ENCODE assay signal across 17 cellular contexts in genomic region chr10:35463105-35463867, GRCh38.
DNase-seq lines count a peak whose midpoint lies in the region; ATAC-seq and TF ChIP-seq lines count a peak whose summit lies in the region.
"Had no signal": no experiment of that assay in that cellular context is flagged by ENCODE, and none has a peak within 500 bp of the region (broad histone marks: within the 10 kb centered on the region; RNA-seq: fewer than 3 reads in every experiment).

No MANE protein-coding gene starts in this region.

- H3K27me3 Mint-ChIP-seq in CD4-positive, alpha-beta memory T cell, result no peaks in the 10 kb centered on the region
- no peaks in the 10 kb centered on the region for H3K27me3 Mint-ChIP-seq in GM23338 (ENCODE audit: insufficient read depth, low read depth, poor library complexity)
- H3K27me3 Mint-ChIP-seq in central memory CD8-positive, alpha-beta T cell, result no peaks in the 10 kb centered on the region
- no peaks in the 10 kb centered on the region for H3K27me3 Mint-ChIP-seq in naive thymus-derived CD4-positive, alpha-beta T cell
- H3K27me3 Mint-ChIP-seq: naive B cell had no signal

- H3K4me1 ChIP-seq in CD4-positive, alpha-beta memory T cell (ENCODE audit: insufficient read depth, low read length), result peaks cover 89% of the 10 kb centered on the region
- H3K4me1 ChIP-seq in GM23338 (ENCODE audit: insufficient read depth), result peaks cover 69% of the 10 kb centered on the region
- H3K4me1 ChIP-seq in naive thymus-derived CD4-positive, alpha-beta T cell (ENCODE audit: control insufficient read depth in 2 of 2, insufficient read depth in 2 of 2, low read length in 2 of 2), result peaks cover 16 to 92% of the 10 kb centered on the region in 2 donors
- H3K4me1 ChIP-seq: Caco-2 had no signal

- no peak for TF ChIP-seq CTCF in GM23338 (conservative IDR thresholded peaks at IDR 0.05; ENCODE audit: low read depth in 2 of 2)

- peak overlapping the region in 6 of 8 donors; percentile 9 to 67 (median 40) for H3K4me3 Mint-ChIP-seq in CD4-positive, alpha-beta memory T cell
- no peak overlapping the region for H3K4me3 Mint-ChIP-seq in GM23338
- H3K4me3 Mint-ChIP-seq in central memory CD8-positive, alpha-beta T cell, result no peak overlapping the region
- H3K4me3 Mint-ChIP-seq in naive thymus-derived CD4-positive, alpha-beta T cell, result peak overlapping the region in 7 of 10 donors; percentile 21 to 69 (median 58)
- H3K4me3 Mint-ChIP-seq: naive B cell had no signal

- no peaks in the 10 kb centered on the region for H3K36me3 ChIP-seq in CD4-positive, alpha-beta memory T cell (ENCODE audit: insufficient read depth, low read length)
- H3K36me3 ChIP-seq in GM23338 (ENCODE audit: insufficient read depth), result no peaks in the 10 kb centered on the region
- H3K36me3 ChIP-seq in naive thymus-derived CD4-positive, alpha-beta T cell (ENCODE audit: control insufficient read depth in 2 of 3, insufficient read depth in 3 of 3, low read length in 3 of 3), result no peaks in the 10 kb centered on the region
- H3K36me3 ChIP-seq: MG63, tibial artery had no signal

- no peak for ATAC-seq in GM23338
- ATAC-seq in central memory CD8-positive, alpha-beta T cell (replicated peaks; ENCODE audit: extremely low read depth, poor library complexity, severe bottlenecking), result peak; percentile 19
- peak; percentile 38 for ATAC-seq in naive thymus-derived CD4-positive, alpha-beta T cell
- no peak for ATAC-seq in HG03175 (IDR thresholded peaks at IDR 0.05; ENCODE audit: unreplicated experiment)

- 0 out of 2 replicates have a peak, but pooled peaks cover under 1% of the 10 kb centered on the region for H4K20me1 ChIP-seq in GM23338 (replicated peaks; ENCODE audit: insufficient read depth)

- no peaks in the 10 kb centered on the region for H3F3A ChIP-seq in GM23338 (replicated peaks; ENCODE audit: low read depth)

- H3K4me1 Mint-ChIP-seq in CD4-positive, alpha-beta memory T cell, result peaks cover 11 to 57% (median 28%) of the 10 kb centered on the region in 4 donors
- H3K4me1 Mint-ChIP-seq in GM23338, result peaks cover 39% of the 10 kb centered on the region
- H3K4me1 Mint-ChIP-seq in central memory CD8-positive, alpha-beta T cell, result no peaks in the 10 kb centered on the region
- peaks cover 0 to 51% (median 14%) of the 10 kb centered on the region in 7 donors for H3K4me1 Mint-ChIP-seq in naive thymus-derived CD4-positive, alpha-beta T cell

- intact Hi-C loops in CD4-positive, alpha-beta memory T cell (cut with micrococcal nuclease), result no loop called here
- intact Hi-C loops in naive thymus-derived CD4-positive, alpha-beta T cell (cut with micrococcal nuclease), result loop anchor here in 1 of 2 donors (2.0 kb wide), 1 partner anchor 48 kb away; no protein-coding TSS in a partner anchor

- no peaks in the 10 kb centered on the region for H3K27me3 ChIP-seq in CD4-positive, alpha-beta memory T cell (ENCODE audit: insufficient read depth, low read length)
- no peaks in the 10 kb centered on the region for H3K27me3 ChIP-seq in GM23338 (ENCODE audit: insufficient read depth)
- no peaks in the 10 kb centered on the region for H3K27me3 ChIP-seq in naive thymus-derived CD4-positive, alpha-beta T cell (ENCODE audit: control insufficient read depth in 2 of 2, insufficient read depth in 2 of 2, low read length in 2 of 2)
- H3K27me3 ChIP-seq: MG63, tibial artery had no signal

- peak overlapping the region in 4 of 7 donors; percentile 32 to 84 (median 56) for H3K27ac Mint-ChIP-seq in CD4-positive, alpha-beta memory T cell
- H3K27ac Mint-ChIP-seq in GM23338, result no peak overlapping the region
- no peak overlapping the region for H3K27ac Mint-ChIP-seq in central memory CD8-positive, alpha-beta T cell (ENCODE audit: low read depth)
- H3K27ac Mint-ChIP-seq in naive thymus-derived CD4-positive, alpha-beta T cell, result peak overlapping the region in 5 of 9 donors; percentile 38 to 90 (median 72)

- peaks cover 87% of the 10 kb centered on the region for H3K79me2 ChIP-seq in GM23338 (replicated peaks; ENCODE audit: insufficient read depth)

- H2AFZ ChIP-seq in GM23338, result no peak overlapping the region

- H3K4me2 ChIP-seq in GM23338, result 0 out of 2 replicates have a peak overlapping the region, but pooled peaks have one; percentile 63

- peaks cover 5% of the 10 kb centered on the region for H3K9me2 ChIP-seq in GM23338 (ENCODE audit: insufficient read depth)

- no peak overlapping the region for H3K27ac ChIP-seq in CD4-positive, alpha-beta memory T cell (ENCODE audit: low read depth, low read length)
- H3K27ac ChIP-seq in GM23338 (ENCODE audit: low read depth), result no peak overlapping the region
- peak overlapping the region; percentile 32 for H3K27ac ChIP-seq in naive thymus-derived CD4-positive, alpha-beta T cell (ENCODE audit: low read depth, low read length)
- H3K27ac ChIP-seq: tibial artery had no signal

- no peaks in the 10 kb centered on the region for H3K9me3 Mint-ChIP-seq in CD4-positive, alpha-beta memory T cell
- no peaks in the 10 kb centered on the region for H3K9me3 Mint-ChIP-seq in GM23338
- H3K9me3 Mint-ChIP-seq in central memory CD8-positive, alpha-beta T cell, result no peaks in the 10 kb centered on the region
- no peaks in the 10 kb centered on the region for H3K9me3 Mint-ChIP-seq in naive thymus-derived CD4-positive, alpha-beta T cell
- H3K9me3 Mint-ChIP-seq: naive B cell had no signal

- H3K36me3 Mint-ChIP-seq in CD4-positive, alpha-beta memory T cell, result no peaks in the 10 kb centered on the region
- H3K36me3 Mint-ChIP-seq in GM23338 (ENCODE audit: low read depth), result no peaks in the 10 kb centered on the region
- H3K36me3 Mint-ChIP-seq in central memory CD8-positive, alpha-beta T cell (ENCODE audit: insufficient read depth), result no peaks in the 10 kb centered on the region
- peaks cover 0 to 6% (median 0%) of the 10 kb centered on the region in 5 donors for H3K36me3 Mint-ChIP-seq in naive thymus-derived CD4-positive, alpha-beta T cell
- H3K36me3 Mint-ChIP-seq: naive B cell had no signal

- H3K9me3 ChIP-seq in CD4-positive, alpha-beta memory T cell (ENCODE audit: control insufficient read depth in 1 of 2, low read length in 2 of 2), result no peaks in the 10 kb centered on the region
- no peaks in the 10 kb centered on the region for H3K9me3 ChIP-seq in naive thymus-derived CD4-positive, alpha-beta T cell (ENCODE audit: control insufficient read depth in 2 of 3, low read length in 3 of 3)
- H3K9me3 ChIP-seq: Caco-2, MG63, tibial artery had no signal

- POLR2A ChIA-PET in CD4-positive, alpha-beta memory T cell (lab: Charles Lee; ENCODE audit: partially characterized antibody), result interaction anchor here (1.0 kb wide), 1 partner anchor 21 kb away, joined by 4 read pairs; no protein-coding TSS in a partner anchor
- POLR2A ChIA-PET in naive thymus-derived CD4-positive, alpha-beta T cell (lab: Charles Lee), result interaction anchor here (0.5 to 1.3 kb wide), 2 partner anchors 16 to 114 kb away, joined by 3 read pairs; no protein-coding TSS in a partner anchor

- no peak overlapping the region for H3K4me3 ChIP-seq in CD4-positive, alpha-beta memory T cell (ENCODE audit: low read length in 2 of 2)
- no peak overlapping the region for H3K4me3 ChIP-seq in GM23338
- H3K4me3 ChIP-seq in naive thymus-derived CD4-positive, alpha-beta T cell (ENCODE audit: low read length), result no peak overlapping the region
- H3K4me3 ChIP-seq: MG63, tibial artery had no signal

- CTCF ChIA-PET in CD4-positive, alpha-beta memory T cell (lab: Charles Lee; ENCODE audit: partially characterized antibody), result interaction anchor here (1.4 kb wide), 1 partner anchor 268 kb away, joined by 4 read pairs; no protein-coding TSS in a partner anchor
- CTCF ChIA-PET in naive thymus-derived CD4-positive, alpha-beta T cell (lab: Charles Lee), result interaction anchor here (0.6 to 1.4 kb wide), 3 partner anchors 19 to 306 kb away, joined by 3 to 4 read pairs (median 4); no protein-coding TSS in a partner anchor

- DNase-seq in CD4-positive, alpha-beta memory T cell, result peak in 1 of 5 donors; percentile 13
- DNase-seq in GM23338 (ENCODE audit: low spot score), result no peak
- DNase-seq in central memory CD8-positive, alpha-beta T cell (ENCODE audit: low spot score in 2 of 2), result no peak
- DNase-seq in naive thymus-derived CD4-positive, alpha-beta T cell, result no peak
- no peak for DNase-seq in GM19238 (ENCODE audit: insufficient read length, low spot score)
- DNase-seq in NCI-H526 treated with DMSO at 0.1 percent for 48 hours (lab: John Stamatoyannopoulos, UW), result no peak
- DNase-seq: activated CD4-positive, alpha-beta T cell treated with anti-CD3 and anti-CD28 coated beads for 4 hours; activated effector memory CD4-positive, alpha-beta T cell treated with Interleukin-2 at 50 U/mL for 16 hours; Caco-2; erythroblast; GF-D8; MG63; naive B cell; NCI-H2081 treated with DMSO at 0.1 percent for 48 hours; NCI-H774; tibial artery had no signal

TF ChIP-seq in GM23338, 12 proteins besides CTCF, POLR2A, EP300 and RAD21:
- TF ChIP-seq ETS1 (IDR thresholded peaks at IDR 0.05) (no peak), ZNF331 (CRISPR knock-in tag; IDR thresholded peaks at IDR 0.05; ENCODE audit: low read depth) (no peak)
TF ChIP-seq in GM23338: peak in this region for 0.

Comparison
In these comparisons a context has a peak if more than half of its experiments do, and no peak if none do; other contexts are left out.
1. H3K27ac Mint-ChIP-seq: peak in CD4-positive, alpha-beta memory T cell (4 of 7) and naive thymus-derived CD4-positive, alpha-beta T cell (5 of 9); none in GM23338 (single experiment) and central memory CD8-positive, alpha-beta T cell (single experiment).
2. H3K4me3 Mint-ChIP-seq: peak in CD4-positive, alpha-beta memory T cell (6 of 8) and naive thymus-derived CD4-positive, alpha-beta T cell (7 of 10); none in GM23338 (single experiment) and central memory CD8-positive, alpha-beta T cell (single experiment).
3. ATAC-seq: peak in central memory CD8-positive, alpha-beta T cell (single experiment) and naive thymus-derived CD4-positive, alpha-beta T cell (single experiment); none in GM23338 (single experiment) and HG03175 (single experiment).